Comparison of ENCODE assay signal across 9 cellular contexts in genomic region chr9:94900222-94901018, GRCh38.
A peak's percentile ranks its signal among the peaks of the same experiment; 100 is the strongest.
DNase-seq lines count a peak whose midpoint lies in the region; ATAC-seq, FAIRE-seq and TF ChIP-seq lines count a peak whose summit lies in the region.
"Had no signal": no experiment of that assay in that cellular context is flagged by ENCODE, and none has a peak within 500 bp of the region (broad histone marks: within the 10 kb centered on the region; RNA-seq: fewer than 3 reads in every experiment).

No MANE protein-coding gene starts in this region.

- peaks cover 22% of the 10 kb centered on the region for H3K4me1 Mint-ChIP-seq in stimulated activated naive CD8-positive, alpha-beta T cell treated with anti-CD3 and anti-CD28 coated beads, Interleukin-15, amount 100 ng/mL, for 72 hours

- no peaks in the 10 kb centered on the region for H3K27me3 Mint-ChIP-seq in stimulated activated naive CD8-positive, alpha-beta T cell treated with anti-CD3 and anti-CD28 coated beads, Interleukin-15, amount 100 ng/mL, for 72 hours

- H3K9me3 ChIP-seq in endothelial cell of umbilical vein (replicated peaks; ENCODE audit: control insufficient read depth, insufficient read depth, low read length) = no peaks in the 10 kb centered on the region

- no peak for TF ChIP-seq POLR2A in endothelial cell of umbilical vein (IDR thresholded peaks at IDR 0.05; ENCODE audit: low read depth, low read length)

- POLR2A ChIA-PET in endothelial cell of umbilical vein (lab: Charles Lee) = no interaction called here

- H3K4me3 ChIP-seq in endothelial cell of umbilical vein (replicated peaks in 1 of 3; ENCODE audit: insufficient read depth in 1 of 3, low read depth in 1 of 3, low read length in 3 of 3) = no peak overlapping the region

- FAIRE-seq in endothelial cell of umbilical vein (lab: Jason Lieb, UNC) = no peak

- H3K4me2 ChIP-seq in endothelial cell of umbilical vein (ENCODE audit: insufficient read depth, low read length) = no peak overlapping the region

- dilution Hi-C loops in endothelial cell of umbilical vein (cut with MboI; ENCODE audit: extremely low pct_ligation_motif_present, low sequenced_read_pairs) = no loop called here

- peak; percentile 40 for ATAC-seq in stimulated activated naive CD8-positive, alpha-beta T cell treated with anti-CD3 and anti-CD28 coated beads, Interleukin-15, Interleukin-2, amounts not matched to agents 100 U/mL and 50 U/mL, for 24 hours
- no peak for ATAC-seq in stimulated activated naive CD8-positive, alpha-beta T cell treated with anti-CD3 and anti-CD28 coated beads, Interleukin-15, amount 100 ng/mL, for 72 hours
- no peak for ATAC-seq in GM19463 (IDR thresholded peaks at IDR 0.05; ENCODE audit: unreplicated experiment)

- no peak overlapping the region for H3K4me3 Mint-ChIP-seq in stimulated activated naive CD8-positive, alpha-beta T cell treated with anti-CD3 and anti-CD28 coated beads, Interleukin-15, amount 100 ng/mL, for 72 hours

- no peak for TF ChIP-seq CTCF in endothelial cell of umbilical vein (IDR thresholded peaks at IDR 0.05; ENCODE audit: extremely low read depth in 1 of 2, insufficient read depth in 1 of 2, low read depth in 1 of 2, low read length in 2 of 2)

- H3K9me3 Mint-ChIP-seq in stimulated activated naive CD8-positive, alpha-beta T cell treated with anti-CD3 and anti-CD28 coated beads, Interleukin-15, amount 100 ng/mL, for 72 hours = no peaks in the 10 kb centered on the region

- H2AFZ ChIP-seq in endothelial cell of umbilical vein (ENCODE audit: low read depth, low read length) = no peak overlapping the region

- intact Hi-C loops in endothelial cell of umbilical vein (cut with micrococcal nuclease) = no loop called here

- no peaks in the 10 kb centered on the region for H3K4me1 ChIP-seq in endothelial cell of umbilical vein (ENCODE audit: control insufficient read depth, extremely low read depth, insufficient read depth, low read length)

- H3K9ac ChIP-seq in endothelial cell of umbilical vein (replicated peaks; ENCODE audit: extremely low read depth, insufficient read depth, low read length) = no peak overlapping the region

- no peaks in the 10 kb centered on the region for H3K9me1 ChIP-seq in endothelial cell of umbilical vein (replicated peaks; ENCODE audit: control insufficient read depth, extremely low read depth, insufficient read depth, low read length)

- no peak overlapping the region for H3K27ac ChIP-seq in endothelial cell of umbilical vein (ENCODE audit: insufficient read depth, low read depth, low read length)

- H3K36me3 ChIP-seq in endothelial cell of umbilical vein (ENCODE audit: control insufficient read depth in 2 of 2, extremely low read depth in 1 of 2, insufficient read depth in 2 of 2, low read length in 2 of 2) = no peaks in the 10 kb centered on the region

- BruUV-seq in endothelial cell of umbilical vein (replicated peaks; lab: Mats Ljungman, UMichigan) = no TSS peak

- H3K27ac Mint-ChIP-seq in stimulated activated naive CD8-positive, alpha-beta T cell treated with anti-CD3 and anti-CD28 coated beads, Interleukin-15, amount 100 ng/mL, for 72 hours = no peak overlapping the region

- no peak for DNase-seq in stimulated activated naive CD8-positive, alpha-beta T cell treated with anti-CD3 and anti-CD28 coated beads, Interleukin-15, Interleukin-2, amounts not matched to agents 100 U/mL and 50 U/mL, for 24 hours
- DNase-seq in stimulated activated naive CD8-positive, alpha-beta T cell treated with anti-CD3 and anti-CD28 coated beads, Interleukin-15, amount 100 ng/mL, for 72 hours = no peak
- DNase-seq in endothelial cell of umbilical vein (ENCODE audit: low read depth, low spot score) (peak; percentile 73), myocyte (ENCODE audit: low read depth) (peak; percentile 85), NCI-H526 (lab: John Stamatoyannopoulos, UW) (no peak), NCI-H1436 (lab: John Stamatoyannopoulos, UW) (no peak), islet precursor cell (no peak)
- DNase-seq: NCI-H1930 had no signal

- no peaks in the 10 kb centered on the region for H4K20me1 ChIP-seq in endothelial cell of umbilical vein (replicated peaks; ENCODE audit: control insufficient read depth, extremely low read depth, insufficient read depth, low read length)

- H3K79me2 ChIP-seq in endothelial cell of umbilical vein (ENCODE audit: control insufficient read depth, insufficient read depth, low read length) = no peaks in the 10 kb centered on the region

- H3K27me3 ChIP-seq in endothelial cell of umbilical vein (ENCODE audit: control insufficient read depth in 2 of 2, insufficient read depth in 2 of 2, low read length in 2 of 2) = no peaks in the 10 kb centered on the region

- CTCF ChIA-PET in endothelial cell of umbilical vein (lab: Charles Lee) = interaction anchor here (1.0 to 2.5 kb wide), 4 partner anchors 11 to 227 kb away, joined by 3 to 10 read pairs (median 3); no protein-coding TSS in a partner anchor

TF ChIP-seq in endothelial cell of umbilical vein, 7 proteins besides CTCF, POLR2A, EP300 and RAD21:
- no peak for TF ChIP-seq GATA2 (IDR thresholded peaks at IDR 0.05; ENCODE audit: insufficient read depth, insufficient read length, low read depth, low read length)
- no peak for TF ChIP-seq JUN (IDR thresholded peaks at IDR 0.05; ENCODE audit: borderline replicate concordance, insufficient read depth, insufficient read length, low read depth)
- TF ChIP-seq POLR2AphosphoS5 (IDR thresholded peaks at IDR 0.05; ENCODE audit: insufficient read depth, low read depth, low read length) = no peak
- no peak for TF ChIP-seq MYC (IDR thresholded peaks at IDR 0.05; ENCODE audit: low read depth, low read length)
- TF ChIP-seq FOS (IDR thresholded peaks at IDR 0.05; ENCODE audit: borderline replicate concordance, insufficient read depth, low read length) = no peak
- TF ChIP-seq, protein P1, sequence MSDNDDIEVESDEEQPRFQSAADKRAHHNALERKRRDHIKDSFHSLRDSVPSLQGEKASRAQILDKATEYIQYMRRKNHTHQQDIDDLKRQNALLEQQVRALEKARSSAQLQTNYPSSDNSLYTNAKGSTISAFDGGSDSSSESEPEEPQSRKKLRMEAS (IDR thresholded peaks at IDR 0.05; ENCODE audit: insufficient read depth, insufficient read length) = no peak
- TF ChIP-seq EZH2 (IDR thresholded peaks at IDR 0.05; ENCODE audit: borderline replicate concordance, low read depth, low read length, severe bottlenecking) = no peak

Comparison
In these comparisons a context has a peak if more than half of its experiments do, and no peak if none do; other contexts are left out.
1. DNase-seq: peak in endothelial cell of umbilical vein (single experiment) and myocyte (single experiment); none in stimulated activated naive CD8-positive, alpha-beta T cell treated with anti-CD3 and anti-CD28 coated beads, Interleukin-15, Interleukin-2, amounts not matched to agents 100 U/mL and 50 U/mL, for 24 hours (single experiment), stimulated activated naive CD8-positive, alpha-beta T cell treated with anti-CD3 and anti-CD28 coated beads, Interleukin-15, amount 100 ng/mL, for 72 hours (0 of 2), NCI-H526 (0 of 2), NCI-H1436 (single experiment) and islet precursor cell (single experiment).